19 cellular contexts compared by ENCODE assay signal in genomic region chr16:23940111-23940510, GRCh38.
"Had no signal": no experiment of that assay in that cellular context is flagged by ENCODE, and none has a peak within 500 bp of the region (broad histone marks: within the 10 kb centered on the region; RNA-seq: fewer than 3 reads in every experiment).

No MANE protein-coding gene starts in this region.

- ATAC-seq: Panc1, PC-3, SK-N-SH treated with all-trans-retinoic acid at 6 μM for 48 hours had no signal

- H3K27ac ChIP-seq: RWPE1 had no signal

- H3K4me3 ChIP-seq: MG63 had no signal

- DNase-seq: IMR-90, Karpas-422, KG1, MG63, NCI-H1092, NCI-H1417 treated with DMSO at 0.1 percent for 48 hours, NCI-H187, NCI-H2081 treated with DMSO at 0.1 percent for 48 hours, NCI-H2171, NCI-H226, NCI-H446, NCI-H510A, NCI-H524 treated with DMSO at 0.1 percent for 48 hours, NCI-H774, PC-3, SHP77 had no signal

- H3K36me3 ChIP-seq: MG63 had no signal

- H3K9me3 ChIP-seq: MG63 had no signal
